Comparison of ENCODE assay signal across 13 cellular contexts in genomic region chr4:7771056-7771455, GRCh38.
A peak's percentile ranks its signal among the peaks of the same experiment; 100 is the strongest.
DNase-seq lines count a peak whose midpoint lies in the region; ATAC-seq and TF ChIP-seq lines count a peak whose summit lies in the region.
"Had no signal": no experiment of that assay in that cellular context is flagged by ENCODE, and none has a peak within 500 bp of the region (broad histone marks: within the 10 kb centered on the region; RNA-seq: fewer than 3 reads in every experiment).

No MANE protein-coding gene starts in this region.

- POLR2A ChIA-PET in T-cell (lab: Charles Lee): no interaction called here

- H3K27ac Mint-ChIP-seq in T-cell: peak overlapping the region; percentile 71 to 86
- H3K27ac Mint-ChIP-seq in chondrocyte (ENCODE audit: unreplicated experiment): peak overlapping the region; percentile 41

- TF ChIP-seq CTCF in chondrocyte (IDR thresholded peaks at IDR 0.05): no peak

- CTCF ChIA-PET in T-cell (lab: Charles Lee): interaction anchor here in 1 of 2 donors (1.4 kb wide), 1 partner anchor 31 kb away, joined by 3 read pairs; no protein-coding TSS in a partner anchor

- no peaks in the 10 kb centered on the region for H3K27me3 Mint-ChIP-seq in T-cell
- H3K27me3 Mint-ChIP-seq in chondrocyte (ENCODE audit: low read depth): no peaks in the 10 kb centered on the region

- H3K4me1 Mint-ChIP-seq in T-cell: peaks cover 20 to 35% (median 24%) of the 10 kb centered on the region in 3 donors
- no peaks in the 10 kb centered on the region for H3K4me1 Mint-ChIP-seq in chondrocyte (ENCODE audit: low read depth)
- H3K4me1 Mint-ChIP-seq: endodermal cell had no signal

- ATAC-seq in T-cell (replicated peaks in 1 of 4) (peak; percentile 78 to 93 (median 84)), HG03342 (IDR thresholded peaks at IDR 0.05; ENCODE audit: unreplicated experiment) (no peak), GM21390 (IDR thresholded peaks at IDR 0.05; ENCODE audit: unreplicated experiment) (no peak)
- ATAC-seq: gastrocnemius medialis had no signal

- H3K9me3 Mint-ChIP-seq in T-cell: no peaks in the 10 kb centered on the region
- no peaks in the 10 kb centered on the region for H3K9me3 Mint-ChIP-seq in chondrocyte (ENCODE audit: low read depth)
- H3K9me3 Mint-ChIP-seq: endodermal cell had no signal

- peaks cover 51% of the 10 kb centered on the region for H3K36me3 Mint-ChIP-seq in T-cell
- peaks cover 52% of the 10 kb centered on the region for H3K36me3 Mint-ChIP-seq in chondrocyte (ENCODE audit: low read depth)

- peak overlapping the region in 2 of 3 donors; percentile 14 to 44 for H3K4me3 Mint-ChIP-seq in T-cell
- H3K4me3 Mint-ChIP-seq in chondrocyte (ENCODE audit: unreplicated experiment): no peak overlapping the region
- H3K4me3 Mint-ChIP-seq: endodermal cell had no signal

- peak in 18 of 34 experiments; percentile 11 to 39 (median 28) for DNase-seq in T-cell
- DNase-seq in activated T-cell treated with anti-CD3 and anti-CD28 coated beads for 48 hours (ENCODE audit: low read depth): peak; percentile 31
- no peak for DNase-seq in chondrocyte (ENCODE audit: low spot score)
- peak; percentile 11 to 24 for DNase-seq in stimulated activated CD8-positive, alpha-beta memory T cell treated with anti-CD3 and anti-CD28 coated beads, Interleukin-7, amount 100 ng/mL, for 4 hours (ENCODE audit: low read depth in 2 of 2)
- no peak for DNase-seq in NCI-H1092 treated with DMSO at 0.1 percent for 48 hours (lab: John Stamatoyannopoulos, UW)
- no peak for DNase-seq in epidermal melanocyte (ENCODE audit: insufficient read length, low spot score)
- DNase-seq: activated CD8-positive, alpha-beta memory T cell treated with anti-CD3 and anti-CD28 coated beads for 24 hours; gastrocnemius medialis; NCI-H2029; NK-92 treated with Interleukin-12 subunit alpha and Interleukin-12 subunit beta, amount 100 ng/mL, for 24 hours had no signal

Comparison
In these comparisons a context has a peak if more than half of its experiments do, and no peak if none do; other contexts are left out.
1. ATAC-seq: peak in T-cell (4 of 4); none in HG03342 (single experiment) and GM21390 (single experiment).
2. DNase-seq: peak in T-cell (18 of 34), activated T-cell treated with anti-CD3 and anti-CD28 coated beads for 48 hours (single experiment) and stimulated activated CD8-positive, alpha-beta memory T cell treated with anti-CD3 and anti-CD28 coated beads, Interleukin-7, amount 100 ng/mL, for 4 hours (2 of 2); none in chondrocyte (single experiment), NCI-H1092 treated with DMSO at 0.1 percent for 48 hours (single experiment) and epidermal melanocyte (single experiment).